Comparison of ENCODE assay signal across 16 cellular contexts in the genomic region with DNA sequence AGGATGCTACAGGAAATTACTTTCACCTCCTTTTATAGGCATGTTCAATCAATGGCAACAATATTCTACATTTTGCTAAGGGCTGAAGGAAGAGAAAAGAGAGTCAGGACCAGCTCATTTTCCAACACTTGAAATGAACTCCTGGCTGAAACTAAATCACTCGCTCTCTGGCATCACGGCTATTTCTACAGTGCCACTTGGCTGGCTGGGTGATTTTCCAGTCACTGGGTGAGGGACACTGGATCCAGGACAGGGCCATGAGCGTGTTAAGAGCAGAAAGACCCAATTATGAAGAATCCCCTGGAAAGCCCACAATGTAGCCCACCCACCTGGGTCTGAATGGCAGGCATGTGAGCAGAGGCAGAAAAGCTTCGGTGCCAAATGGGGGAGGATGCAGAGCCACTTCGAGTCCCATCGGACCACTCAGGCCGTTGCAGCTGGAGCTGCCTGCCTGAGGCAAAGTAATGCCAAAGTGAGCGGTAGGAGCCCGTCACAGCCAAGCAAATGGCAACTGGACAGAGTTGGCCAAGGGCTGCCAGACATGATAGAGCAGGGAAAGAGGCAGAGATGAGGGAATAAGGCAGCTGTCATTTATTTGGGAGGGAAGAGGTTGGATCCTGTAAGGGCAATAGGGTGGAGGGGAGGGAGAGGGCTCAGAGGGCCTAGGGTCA.
A peak's percentile ranks its signal among the peaks of the same experiment; 100 is the strongest.
DNase-seq lines count a peak whose midpoint lies in the region; ATAC-seq and TF ChIP-seq lines count a peak whose summit lies in the region.
"Had no signal": no experiment of that assay in that cellular context is flagged by ENCODE, and none has a peak within 500 bp of the region (broad histone marks: within the 10 kb centered on the region; RNA-seq: fewer than 3 reads in every experiment).

No MANE protein-coding gene starts in this region.

- ATAC-seq in GM23338 (peak; percentile 15; the same call in 2 of the 3 replicates), IMR-90 (ENCODE audit: low read depth) (no peak)
- ATAC-seq: CD8-positive, alpha-beta T cell had no signal

- no peak overlapping the region for H3K18ac ChIP-seq in IMR-90 (ENCODE audit: low read depth, low read length)

- no peak overlapping the region for H2BK120ac ChIP-seq in IMR-90 (ENCODE audit: low read depth, low read length)

- H3K4me1 ChIP-seq in GM23338 (ENCODE audit: insufficient read depth) (peaks cover 36% of the 10 kb centered on the region), IMR-90 (ENCODE audit: control insufficient read depth, insufficient read depth, low read length) (no peaks in the 10 kb centered on the region), iPS-20b (ENCODE audit: insufficient read depth, low read length) (peaks cover 29% of the 10 kb centered on the region)
- H3K4me1 ChIP-seq: SJCRH30 had no signal

- peaks cover 4% of the 10 kb centered on the region; the same call in 2 of the 3 replicates for H3K36me3 Mint-ChIP-seq in GM23338 (ENCODE audit: low read depth)

- H3K4me3 ChIP-seq in GM23338 (no peak overlapping the region), IMR-90 (ENCODE audit: insufficient read depth, low read depth, low read length) (no peak overlapping the region), iPS-20b (ENCODE audit: low read length) (peak overlapping the region; percentile 47)
- H3K4me3 ChIP-seq: SJCRH30 had no signal

- H3K14ac ChIP-seq in IMR-90 (replicated peaks; ENCODE audit: low read depth, low read length): no peak overlapping the region

- H3K9ac ChIP-seq in IMR-90 (ENCODE audit: low read depth, low read length) (no peak overlapping the region), iPS-20b (ENCODE audit: low read depth, low read length) (no peak overlapping the region)

- 20% methylated on average over 1 of the region's 9 CpGs; no CpG with 5 or more reads in 1 of the 2 experiments for WGBS in IMR-90 (ENCODE audit: extremely low coverage in 2 of 2, insufficient read length in 1 of 2), 2 experiments

- H3K9me1 ChIP-seq in IMR-90 (ENCODE audit: insufficient read depth, low read length): no peaks in the 10 kb centered on the region

- no peak overlapping the region for H3K4ac ChIP-seq in IMR-90 (ENCODE audit: low read depth, low read length)

- H3K79me2 ChIP-seq in GM23338 (replicated peaks; ENCODE audit: insufficient read depth): no peaks in the 10 kb centered on the region

- no peak for TF ChIP-seq RAD21 in IMR-90 (IDR thresholded peaks at IDR 0.05; ENCODE audit: low read length)

- H4K20me1 ChIP-seq in GM23338 (replicated peaks; ENCODE audit: insufficient read depth): no peaks in the 10 kb centered on the region
- H4K20me1 ChIP-seq in IMR-90 (ENCODE audit: insufficient read depth, low read length): no peaks in the 10 kb centered on the region

- no peaks in the 10 kb centered on the region for H3K27me3 ChIP-seq in GM23338 (ENCODE audit: insufficient read depth)
- no peaks in the 10 kb centered on the region for H3K27me3 ChIP-seq in IMR-90 (ENCODE audit: control insufficient read depth, insufficient read depth, low read length)
- peaks cover 15% of the 10 kb centered on the region for H3K27me3 ChIP-seq in iPS-20b (ENCODE audit: insufficient read depth, low read length)
- H3K27me3 ChIP-seq: SJCRH30 had no signal

- in situ Hi-C loops in IMR-90 (cut with MboI; ENCODE audit: low sequenced_read_pairs): no loop called here

- no peaks in the 10 kb centered on the region for H3K9me2 ChIP-seq in GM23338 (ENCODE audit: insufficient read depth)

- H3K4me2 ChIP-seq in GM23338: peak overlapping the region; percentile 70
- H3K4me2 ChIP-seq in IMR-90 (ENCODE audit: low read depth, low read length): no peak overlapping the region

- no peak overlapping the region for H4K8ac ChIP-seq in IMR-90 (ENCODE audit: low read depth in 2 of 2, low read length in 2 of 2)

- intact Hi-C loops in IMR-90 (cut with micrococcal nuclease): no loop called here

- H2BK20ac ChIP-seq in IMR-90 (ENCODE audit: low read depth, low read length): no peak overlapping the region

- H3K9me3 ChIP-seq in IMR-90 (ENCODE audit: control insufficient read depth, insufficient read depth, low read length) (no peaks in the 10 kb centered on the region), iPS-20b (ENCODE audit: insufficient read depth, low read depth, low read length) (peaks cover under 1% of the 10 kb centered on the region)
- H3K9me3 ChIP-seq: SJCRH30 had no signal

- H4K91ac ChIP-seq in IMR-90 (ENCODE audit: insufficient read depth, low read depth, low read length): no peak overlapping the region

- H3K23ac ChIP-seq in IMR-90 (ENCODE audit: low read depth, low read length): no peak overlapping the region

- H3K36me3 ChIP-seq in GM23338 (ENCODE audit: insufficient read depth): peaks cover 1% of the 10 kb centered on the region
- no peaks in the 10 kb centered on the region for H3K36me3 ChIP-seq in IMR-90 (ENCODE audit: control insufficient read depth, insufficient read depth, low read length)
- no peaks in the 10 kb centered on the region for H3K36me3 ChIP-seq in iPS-20b (ENCODE audit: insufficient read depth, low read depth, low read length)
- H3K36me3 ChIP-seq: SJCRH30 had no signal

- no peak overlapping the region for H3K27ac Mint-ChIP-seq in GM23338
- H3K27ac Mint-ChIP-seq: CD8-positive, alpha-beta T cell; HFFc6 had no signal

- no peak for DNase-seq in GM23338 (ENCODE audit: low spot score)
- DNase-seq in IMR-90: no peak
- DNase-seq in putamen (ENCODE audit: low spot score): peak; percentile 30
- DNase-seq in KG1 (lab: John Stamatoyannopoulos, UW): no peak
- DNase-seq in OCI-M2 (lab: John Stamatoyannopoulos, UW; ENCODE audit: unreplicated experiment): no peak
- no peak for DNase-seq in pons (ENCODE audit: low spot score)
- DNase-seq: CD8-positive, alpha-beta T cell; DMS79 treated with DMSO at 0.1 percent for 48 hours; GDM1; GOT3; HFFc6; NCI-H1417 treated with DMSO at 0.1 percent for 48 hours; NCI-H2029 treated with DMSO at 0.1 percent for 48 hours; NCI-H510A treated with DMSO at 0.1 percent for 48 hours; SJCRH30 had no signal

- peaks cover 4% of the 10 kb centered on the region; the same call in 2 of the 3 replicates for H3K9me3 Mint-ChIP-seq in GM23338

- H2AFZ ChIP-seq in GM23338: no peak overlapping the region
- peak overlapping the region; percentile 41 for H2AFZ ChIP-seq in IMR-90 (replicated peaks; ENCODE audit: low read length, poor library complexity)

- no peaks in the 10 kb centered on the region; the same call in 1 of the 2 replicates for H3F3A ChIP-seq in GM23338 (replicated peaks; ENCODE audit: low read depth)

- TF ChIP-seq CTCF in GM23338 (conservative IDR thresholded peaks at IDR 0.05; ENCODE audit: low read depth in 2 of 2) (no peak), IMR-90 (conservative IDR thresholded peaks at IDR 0.05; ENCODE audit: low read depth, low read length) (no peak)

- BruUV-seq in IMR-90 (replicated peaks; lab: Mats Ljungman, UMichigan): no TSS peak

- no peak overlapping the region for H2BK15ac ChIP-seq in IMR-90 (ENCODE audit: low read depth, low read length)

- POLR2A ChIA-PET in IMR-90 (lab: Charles Lee; ENCODE audit: unreplicated experiment): no interaction called here

- dilution Hi-C loops in IMR-90 (cut with HindIII; ENCODE audit: low sequenced_read_pairs, unreplicated experiment): no loop called here

- no peak overlapping the region for H3K56ac ChIP-seq in IMR-90 (ENCODE audit: extremely low read depth, insufficient read depth, low read length)

- CTCF ChIA-PET in IMR-90 (lab: Yijun Ruan, JAX): no interaction called here

- H3K27ac ChIP-seq in GM23338 (ENCODE audit: low read depth): no peak overlapping the region
- no peak overlapping the region for H3K27ac ChIP-seq in IMR-90 (ENCODE audit: insufficient read depth, low read length)
- no peak overlapping the region for H3K27ac ChIP-seq in iPS-20b (ENCODE audit: low read length)
- H3K27ac ChIP-seq: SJCRH30 had no signal

- no peaks in the 10 kb centered on the region for H3K79me1 ChIP-seq in IMR-90 (ENCODE audit: low read depth in 1 of 2, low read length in 2 of 2)

- H2AK9ac ChIP-seq in IMR-90 (replicated peaks; ENCODE audit: low read depth, low read length, poor library complexity): no peak overlapping the region

- H4K5ac ChIP-seq in IMR-90 (ENCODE audit: low read depth, low read length): no peak overlapping the region

- TF ChIP-seq POLR2A in IMR-90 (IDR thresholded peaks at IDR 0.05; ENCODE audit: low read depth, low read length): no peak

- no peak overlapping the region for H2BK5ac ChIP-seq in IMR-90 (ENCODE audit: low read depth, low read length, poor library complexity, severe bottlenecking)

- H3K4me1 Mint-ChIP-seq in GM23338: peaks cover 32% of the 10 kb centered on the region

- H3K27me3 Mint-ChIP-seq in GM23338 (ENCODE audit: insufficient read depth, low read depth, poor library complexity): peaks cover 16% of the 10 kb centered on the region

- H3K4me3 Mint-ChIP-seq in GM23338: no peak overlapping the region; the same call in 2 of the 3 replicates
- H3K4me3 Mint-ChIP-seq: CD8-positive, alpha-beta T cell; HFFc6 had no signal

- H2AK5ac ChIP-seq in IMR-90 (ENCODE audit: low read depth, low read length): no peak overlapping the region

TF ChIP-seq in GM23338, 12 proteins besides CTCF, POLR2A, EP300 and RAD21 (continues in another document):
- TF ChIP-seq NANOG (IDR thresholded peaks at IDR 0.05; ENCODE audit: borderline replicate concordance): no peak

TF ChIP-seq in IMR-90, 13 proteins besides CTCF, POLR2A, EP300 and RAD21:
- TF ChIP-seq NFE2L2 (IDR thresholded peaks at IDR 0.05; ENCODE audit: low read depth, low read length): no peak
